In the genomic region with DNA sequence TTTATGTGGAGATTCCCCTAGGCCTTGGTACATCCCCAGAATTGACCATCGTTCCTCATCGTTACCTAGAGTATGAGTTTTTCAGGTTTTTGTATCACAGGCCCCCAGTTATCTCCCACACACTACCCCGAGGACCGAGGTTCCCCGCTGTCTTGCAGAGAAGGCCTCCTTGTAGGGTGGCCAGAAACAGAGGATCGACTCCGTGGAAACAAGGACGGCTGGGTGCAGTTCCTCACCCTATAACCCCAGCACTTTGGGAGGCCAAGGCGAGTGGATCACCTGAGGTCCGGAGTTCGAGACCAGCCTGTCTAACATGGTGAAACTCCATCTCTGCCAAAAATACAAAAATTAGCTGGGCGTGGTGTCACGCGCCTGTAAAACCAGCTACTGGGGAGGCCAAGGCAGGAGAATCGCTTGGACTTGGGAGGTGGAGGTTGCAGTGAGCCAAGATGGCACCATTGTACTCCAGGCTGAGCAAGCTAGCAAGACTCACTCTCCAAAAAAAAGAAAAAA, we compare ENCODE assay signal across 1 cellular context.
TF ChIP-seq lines count a peak whose summit lies in the region.

No MANE protein-coding gene starts in this region.

TF ChIP-seq in endothelial cell of umbilical vein, 7 proteins besides CTCF, POLR2A, EP300 and RAD21:
- TF ChIP-seq MYC (IDR thresholded peaks at IDR 0.05; ENCODE audit: low read depth, low read length) = no peak
- TF ChIP-seq FOS (IDR thresholded peaks at IDR 0.05; ENCODE audit: borderline replicate concordance, insufficient read depth, low read length) = no peak
- TF ChIP-seq EZH2 (IDR thresholded peaks at IDR 0.05; ENCODE audit: borderline replicate concordance, low read depth, low read length, severe bottlenecking) = no peak
- no peak for TF ChIP-seq GATA2 (IDR thresholded peaks at IDR 0.05; ENCODE audit: insufficient read depth, insufficient read length, low read depth, low read length)
- TF ChIP-seq, protein P1, sequence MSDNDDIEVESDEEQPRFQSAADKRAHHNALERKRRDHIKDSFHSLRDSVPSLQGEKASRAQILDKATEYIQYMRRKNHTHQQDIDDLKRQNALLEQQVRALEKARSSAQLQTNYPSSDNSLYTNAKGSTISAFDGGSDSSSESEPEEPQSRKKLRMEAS (IDR thresholded peaks at IDR 0.05; ENCODE audit: insufficient read depth, insufficient read length) = no peak
- no peak for TF ChIP-seq JUN (IDR thresholded peaks at IDR 0.05; ENCODE audit: borderline replicate concordance, insufficient read depth, insufficient read length, low read depth)
- TF ChIP-seq POLR2AphosphoS5 (IDR thresholded peaks at IDR 0.05; ENCODE audit: insufficient read depth, low read depth, low read length) = no peak
